Comparison of ENCODE assay signal across 8 cellular contexts in genomic region chr10:71270301-71270777, GRCh38. TPM values are rescaled to one million over a fixed set of nuclear protein-coding genes. Genes with fewer than 3 reads are reported as not detected.
DNase-seq lines count a peak whose midpoint lies in the region; ATAC-seq and TF ChIP-seq lines count a peak whose summit lies in the region.

No MANE protein-coding gene starts in this region.

- TF ChIP-seq POLR2A in heart left ventricle (IDR thresholded peaks at IDR 0.05), result no peak

- no peaks in the 10 kb centered on the region for H3K36me3 ChIP-seq in heart left ventricle

- H3K4me1 Mint-ChIP-seq in CD14-positive monocyte, result peaks cover 20% of the 10 kb centered on the region
- no peaks in the 10 kb centered on the region for H3K4me1 Mint-ChIP-seq in activated T-helper 17 cell treated with anti-CD3 and anti-CD28 coated beads, Interleukin-2, amount 50 U/mL, for 72 hours

- peaks cover 0 to 96% (median 65%) of the 10 kb centered on the region in 12 donors for H3K4me1 ChIP-seq in heart left ventricle

- no peaks in the 10 kb centered on the region for H3K9me3 ChIP-seq in heart left ventricle

- ATAC-seq in activated T-helper 17 cell treated with anti-CD3 and anti-CD28 coated beads, Interleukin-2, amount 50 U/mL, for 72 hours (replicated peaks), result peak; percentile 62
- ATAC-seq in heart left ventricle, result peak; percentile 14 to 32 (median 26)
- ATAC-seq in GM18861 (IDR thresholded peaks at IDR 0.05; ENCODE audit: unreplicated experiment), result no peak

- H3K27me3 ChIP-seq in heart left ventricle, result no peaks in the 10 kb centered on the region

- 44 to 58% (median 48%) methylated on average over 6 to 7 of the region's 7 CpGs for WGBS in heart left ventricle, 4 donors

- H3K9me3 Mint-ChIP-seq in CD14-positive monocyte, result peaks cover 0 to 2% (median 0%) of the 10 kb centered on the region in 7 donors
- no peaks in the 10 kb centered on the region for H3K9me3 Mint-ChIP-seq in activated T-helper 17 cell treated with anti-CD3 and anti-CD28 coated beads, Interleukin-2, amount 50 U/mL, for 72 hours

- H3K27ac Mint-ChIP-seq in CD14-positive monocyte, result no peak overlapping the region
- H3K27ac Mint-ChIP-seq in activated T-helper 17 cell treated with anti-CD3 and anti-CD28 coated beads, Interleukin-2, amount 50 U/mL, for 72 hours, result no peak overlapping the region

- intact Hi-C loops in CD14-positive monocyte (cut with micrococcal nuclease), result no loop called here
- intact Hi-C loops in heart left ventricle (cut with DNase I), result loop anchor here in 1 of 10 donors (10.0 kb wide), 1 partner anchor 366 kb away; no protein-coding TSS in a partner anchor

- H3K36me3 Mint-ChIP-seq in CD14-positive monocyte, result no peaks in the 10 kb centered on the region
- H3K36me3 Mint-ChIP-seq in activated T-helper 17 cell treated with anti-CD3 and anti-CD28 coated beads, Interleukin-2, amount 50 U/mL, for 72 hours (ENCODE audit: low read depth), result no peaks in the 10 kb centered on the region

- H3K4me3 ChIP-seq in heart left ventricle, result no peak overlapping the region

- H3K27ac ChIP-seq in heart left ventricle, result peak overlapping the region in 6 of 12 donors; percentile 74 to 89 (median 84)

- no peak overlapping the region for H3K4me3 Mint-ChIP-seq in CD14-positive monocyte
- H3K4me3 Mint-ChIP-seq in activated T-helper 17 cell treated with anti-CD3 and anti-CD28 coated beads, Interleukin-2, amount 50 U/mL, for 72 hours, result no peak overlapping the region

- no peak for DNase-seq in CD14-positive monocyte (ENCODE audit: low spot score)
- peak; percentile 74 for DNase-seq in GM20000 (ENCODE audit: low spot score)
- peak; percentile 34 for DNase-seq in NCI-H446 treated with DMSO at 0.1 percent for 48 hours (lab: John Stamatoyannopoulos, UW)
- DNase-seq in heart left ventricle, result peak in 2 of 5 donors; percentile 52 to 57
- peak; percentile 58 for DNase-seq in putamen (ENCODE audit: low spot score)
- no peak for DNase-seq in NCI-H2029 treated with DMSO at 0.1 percent for 48 hours (lab: John Stamatoyannopoulos, UW)

- H3K27me3 Mint-ChIP-seq in CD14-positive monocyte (ENCODE audit: low read depth in 3 of 3), result peaks cover 0 to 1% (median 0%) of the 10 kb centered on the region in 3 donors
- no peaks in the 10 kb centered on the region for H3K27me3 Mint-ChIP-seq in activated T-helper 17 cell treated with anti-CD3 and anti-CD28 coated beads, Interleukin-2, amount 50 U/mL, for 72 hours

- TF ChIP-seq CTCF in CD14-positive monocyte (IDR thresholded peaks at IDR 0.05) (peak; percentile 57), GM20000 (IDR thresholded peaks at IDR 0.05; ENCODE audit: extremely low read depth, missing control alignments) (peak; percentile 71), heart left ventricle (IDR thresholded peaks at IDR 0.05) (peak; percentile 32 to 69 (median 56))

RNA-seq across cellular contexts. Expression of gene SLC29A3, which starts 48.7 kb away (rescaled TPM):
- polyA plus RNA-seq in CD14-positive monocyte, result 10 to 100 TPM; 16.6 to 28.4 TPM
- 1 to 10 TPM; 2.7 to 3.4 TPM for total RNA-seq in activated T-helper 17 cell treated with anti-CD3 and anti-CD28 coated beads, Interleukin-2, amount 50 U/mL, for 72 hours
- total RNA-seq in heart left ventricle, result 1 to 10 TPM in 8 of 9 donors, under 1 TPM in 1; 0.76 to 6.2 (median 1.8) TPM
- 1 to 10 TPM; 1.2 TPM for polyA plus RNA-seq in heart left ventricle

RNA-seq across cellular contexts. Expression of gene UNC5B, which starts 58.0 kb away (rescaled TPM):
- polyA plus RNA-seq in CD14-positive monocyte (under 1 TPM in 1 of 2 donors, not detected in 1; 0.04 TPM), heart left ventricle (1 to 10 TPM; 4.8 to 8.7 TPM)
- under 1 TPM in 1 of 2 donors, not detected in 1; 0.04 TPM for total RNA-seq in activated T-helper 17 cell treated with anti-CD3 and anti-CD28 coated beads, Interleukin-2, amount 50 U/mL, for 72 hours
- 10 to 100 TPM in 6 of 9 donors, 1 to 10 TPM in 3; 6.9 to 22.8 (median 10.9) TPM for total RNA-seq in heart left ventricle

Comparison
In these comparisons a context has a peak if more than half of its experiments do, and no peak if none do; other contexts are left out.
1. DNase-seq: peak in GM20000 (single experiment), NCI-H446 treated with DMSO at 0.1 percent for 48 hours (single experiment) and putamen (single experiment); none in CD14-positive monocyte (single experiment) and NCI-H2029 treated with DMSO at 0.1 percent for 48 hours (single experiment).
2. RNA of gene UNC5B, which starts 58.0 kb away (total RNA-seq): 6.9 to 22.8 TPM in heart left ventricle; 0.04 TPM in activated T-helper 17 cell treated with anti-CD3 and anti-CD28 coated beads, Interleukin-2, amount 50 U/mL, for 72 hours; every median in the first group is over 4 times any median in the second.
3. Peak in every context shown above with its lines, with median percentiles within 50 percentile points of each other: CTCF ChIP-seq.